In the genomic region with DNA sequence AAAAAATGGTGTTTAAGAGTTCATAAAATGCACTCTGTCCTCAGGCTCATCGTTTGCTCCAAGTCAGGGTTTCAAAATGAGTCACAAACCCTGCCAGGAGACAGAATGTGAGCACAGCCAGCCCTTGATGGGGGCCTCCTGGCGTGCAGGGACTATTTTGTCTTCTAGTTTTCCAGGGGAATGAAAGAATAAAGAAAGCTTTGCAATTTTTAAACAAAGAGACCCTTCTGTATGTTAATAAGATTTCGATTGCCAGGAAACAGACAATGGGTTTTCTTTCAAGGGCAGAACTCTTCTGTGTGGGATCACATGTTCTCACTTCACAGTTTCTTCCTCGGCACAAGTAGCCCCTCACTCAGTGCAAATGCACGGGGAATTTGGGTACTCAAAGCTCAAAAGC, we compare ENCODE assay signal across 10 cellular contexts.
A peak's percentile ranks its signal among the peaks of the same experiment; 100 is the strongest.
DNase-seq lines count a peak whose midpoint lies in the region; ATAC-seq and TF ChIP-seq lines count a peak whose summit lies in the region.
"Had no signal": no experiment of that assay in that cellular context is flagged by ENCODE, and none has a peak within 500 bp of the region (broad histone marks: within the 10 kb centered on the region; RNA-seq: fewer than 3 reads in every experiment).

No MANE protein-coding gene starts in this region.

- no peak overlapping the region for H3K4me3 ChIP-seq in fibroblast of lung (replicated peaks in 1 of 4; ENCODE audit: control extremely low read depth in 1 of 4, insufficient read depth in 1 of 4, low read depth in 3 of 4, low read length in 4 of 4)
- H3K4me3 ChIP-seq in tibial nerve = peak overlapping the region in 1 of 4 donors; percentile 3

- H2AFZ ChIP-seq in fibroblast of lung (ENCODE audit: low read length) = no peak overlapping the region

- DNase-seq in fibroblast of lung (ENCODE audit: low read depth in 2 of 2) = peak; percentile 23 to 29
- DNase-seq in sciatic nerve (ENCODE audit: low spot score) = no peak
- DNase-seq in tibial nerve (ENCODE audit: low spot score in 2 of 2) = no peak
- no peak for DNase-seq in SKM-1 (lab: John Stamatoyannopoulos, UW; ENCODE audit: unreplicated experiment)
- DNase-seq in stimulated activated CD4-positive, alpha-beta T cell treated with anti-CD3 and anti-CD28 coated beads, Interleukin-2, amount 100 ng/mL, for 24 hours = no peak
- DNase-seq: activated CD4-positive, alpha-beta T cell treated with anti-CD3 and anti-CD28 coated beads for 48 hours; NCI-H524 had no signal

- H3K4me1 ChIP-seq in fibroblast of lung (ENCODE audit: control insufficient read depth, extremely low read depth, insufficient read depth, low read length) (no peaks in the 10 kb centered on the region), tibial nerve (peaks cover 0 to 40% (median 8%) of the 10 kb centered on the region in 4 donors)

- no peaks in the 10 kb centered on the region for H4K20me1 ChIP-seq in fibroblast of lung (ENCODE audit: control insufficient read depth, extremely low read depth, insufficient read depth, low read length)

- intact Hi-C loops in sciatic nerve (cut with DNase I) = no loop called here

- 25% methylated on average over 5 of the region's 5 CpGs for WGBS in tibial nerve, 2 donors

- no peak for TF ChIP-seq EP300 in tibial nerve (IDR thresholded peaks at IDR 0.05)

- H3K27ac ChIP-seq in fibroblast of lung (ENCODE audit: insufficient read depth, low read length) = no peak overlapping the region
- peak overlapping the region in 2 of 4 donors; percentile 38 to 54 for H3K27ac ChIP-seq in tibial nerve

- no peak overlapping the region for H3K9ac ChIP-seq in fibroblast of lung (ENCODE audit: insufficient read depth, low read length)

- no peak for TF ChIP-seq POLR2A in tibial nerve (IDR thresholded peaks at IDR 0.05)

- H3K9me3 ChIP-seq in fibroblast of lung (ENCODE audit: control insufficient read depth, insufficient read depth, low read depth, low read length) (no peaks in the 10 kb centered on the region), tibial nerve (no peaks in the 10 kb centered on the region)

- H3K4me2 ChIP-seq in fibroblast of lung (ENCODE audit: extremely low read depth, insufficient read depth, low read length) = no peak overlapping the region

- peak; percentile 83 for ATAC-seq in GM19324 (IDR thresholded peaks at IDR 0.05; ENCODE audit: low FRiP score, unreplicated experiment)
- peak; percentile 79 for ATAC-seq in HG03039 (IDR thresholded peaks at IDR 0.05; ENCODE audit: unreplicated experiment)
- ATAC-seq in sciatic nerve = peak; percentile 67
- no peak for ATAC-seq in HG03139 (IDR thresholded peaks at IDR 0.05; ENCODE audit: unreplicated experiment)

- no peaks in the 10 kb centered on the region for H3K27me3 ChIP-seq in fibroblast of lung (ENCODE audit: control insufficient read depth, insufficient read depth, low read length)
- H3K27me3 ChIP-seq in tibial nerve = no peaks in the 10 kb centered on the region

- no peak for TF ChIP-seq CTCF in fibroblast of lung (conservative IDR thresholded peaks at IDR 0.05 in 1 of 2, IDR thresholded peaks at IDR 0.05 in 1 of 2; ENCODE audit: low read depth in 1 of 2, low read length in 2 of 2)
- TF ChIP-seq CTCF in tibial nerve (IDR thresholded peaks at IDR 0.05) = no peak

- H3K79me2 ChIP-seq in fibroblast of lung (ENCODE audit: control insufficient read depth, insufficient read depth, low read length) = no peaks in the 10 kb centered on the region

- H3K36me3 ChIP-seq in fibroblast of lung (ENCODE audit: control insufficient read depth, insufficient read depth, low read length) (no peaks in the 10 kb centered on the region), tibial nerve (no peaks in the 10 kb centered on the region)

Comparison
In these comparisons a context has a peak if more than half of its experiments do, and no peak if none do; other contexts are left out.
1. DNase-seq: peak in fibroblast of lung (2 of 2); none in sciatic nerve (single experiment), tibial nerve (0 of 2), SKM-1 (single experiment) and stimulated activated CD4-positive, alpha-beta T cell treated with anti-CD3 and anti-CD28 coated beads, Interleukin-2, amount 100 ng/mL, for 24 hours (0 of 2).